ENCODE assay signal across 40 cellular contexts in the genomic region with DNA sequence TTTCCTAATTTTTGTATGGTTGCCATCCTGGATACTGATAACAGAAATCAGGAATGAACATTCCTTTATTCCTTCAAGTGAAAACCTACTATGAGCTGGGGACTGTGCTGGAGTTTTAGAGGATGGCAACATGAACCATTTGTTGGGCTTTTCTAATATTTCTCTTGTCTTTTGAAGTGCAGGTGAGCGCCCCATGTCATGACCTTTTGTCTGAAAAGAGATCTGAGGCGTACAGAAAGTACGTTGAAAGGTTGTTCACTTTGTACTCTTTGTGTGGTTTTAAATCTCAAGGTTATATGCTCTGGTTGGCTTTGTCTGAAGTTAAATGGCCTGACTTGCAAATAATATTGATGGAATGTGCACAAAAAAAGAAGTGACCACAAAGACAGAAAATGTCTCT.
"Had no signal": no experiment of that assay in that cellular context is flagged by ENCODE, and none has a peak within 500 bp of the region (broad histone marks: within the 10 kb centered on the region; RNA-seq: fewer than 3 reads in every experiment).

No MANE protein-coding gene starts in this region.

- H3K9me3 Mint-ChIP-seq: activated CD4-positive, alpha-beta T cell treated with anti-CD3 and anti-CD28 coated beads, Interleukin-2, amount 10 ng/mL, durations not matched to agents 7 days and 5 days; activated T-helper 2 cell treated with anti-CD3 and anti-CD28 coated beads, Interferon-gamma antibody, Interleukin-2, Interleukin-4, amounts not matched to agents 10 μg/mL and 5 μg/mL and 100 μg/mL, durations not matched to agents 14 hours and 24 hours and 36 hours; T-helper 1 cell treated with Interleukin-12 subunit alpha and Interleukin-12 subunit beta and Interleukin-4 antibody, amounts not matched to agents 30 μg/mL and 1 μg/mL, for 36 hours; T-helper 2 cell treated with Interferon-gamma antibody and Interleukin-4, amounts not matched to agents 5 μg/mL and 100 μg/mL, for 36 hours had no signal

- H3K9me3 ChIP-seq: ascending aorta had no signal

- H3K4me1 ChIP-seq: ascending aorta had no signal

- DNase-seq: activated CD4-positive, alpha-beta memory T cell treated with anti-CD3 and anti-CD28 coated beads, Interleukin-2, amount 10 ng/mL, durations not matched to agents 7 days and 5 days; activated CD4-positive, alpha-beta T cell treated with anti-CD3 and anti-CD28 coated beads for 1 hour; activated CD4-positive, alpha-beta T cell treated with anti-CD3 and anti-CD28 coated beads for 36 hours; activated CD4-positive, alpha-beta T cell treated with anti-CD3 and anti-CD28 coated beads for 48 hours; activated CD4-positive, alpha-beta T cell treated with anti-CD3 and anti-CD28 coated beads, Interleukin-2, amount 10 ng/mL, durations not matched to agents 7 days and 5 days; activated CD4-positive, alpha-beta T cell treated with anti-CD3 and anti-CD28 coated beads, Interleukin-2, amount 50 U/mL, for 48 hours; activated CD4-positive, CD25-positive, alpha-beta regulatory T cell; activated CD8-positive, alpha-beta memory T cell treated with anti-CD3 and anti-CD28 coated beads for 24 hours; activated CD8-positive, alpha-beta memory T cell treated with anti-CD3 and anti-CD28 coated beads, Interleukin-2, amount 10 ng/mL, durations not matched to agents 7 days and 5 days; activated CD8-positive, alpha-beta memory T cell treated with anti-CD3 and anti-CD28 coated beads, Interleukin-2, amount 50 U/mL, for 48 hours; activated CD8-positive, alpha-beta T cell treated with anti-CD3 and anti-CD28 coated beads, Interleukin-2, amount 10 ng/mL, durations not matched to agents 7 days and 5 days; activated effector memory CD4-positive, alpha-beta T cell treated with Interleukin-2 at 50 U/mL for 16 hours; activated gamma-delta T cell; activated naive CD4-positive, alpha-beta T cell; activated naive CD4-positive, alpha-beta T cell treated with anti-CD3 and anti-CD28 coated beads for 36 hours; activated naive CD4-positive, alpha-beta T cell treated with anti-CD3 and anti-CD28 coated beads, Interleukin-2, amount 50 U/mL, for 16 hours; activated naive CD8-positive, alpha-beta T cell treated with anti-CD3 and anti-CD28 coated beads for 36 hours; activated T-cell treated with anti-CD3 and anti-CD28 coated beads, Interleukin-2, amount 50 U/mL, for 24 hours; activated T-cell treated with anti-CD3 and anti-CD28 coated beads, Interleukin-2, amount 50 U/mL, for 48 hours; amygdala; anterior cingulate cortex; caudate nucleus; cerebellar nuclear complex; T-helper 1 cell; T-helper 2 cell; T-helper 9 cell; WERI-Rb-1 had no signal

- ATAC-seq: activated CD4-positive, alpha-beta T cell treated with anti-CD3 and anti-CD28 coated beads for 36 hours; activated CD4-positive, CD25-positive, alpha-beta regulatory T cell treated with anti-CD3 and anti-CD28 coated beads, Interleukin-2, amount 50 U/mL, for 24 hours; activated CD8-positive, alpha-beta memory T cell treated with anti-CD3 and anti-CD28 coated beads, Interleukin-2, amount 10 ng/mL, durations not matched to agents 7 days and 5 days; activated CD8-positive, alpha-beta T cell treated with anti-CD3 and anti-CD28 coated beads, Interleukin-2, amount 10 ng/mL, durations not matched to agents 7 days and 5 days; activated naive CD4-positive, alpha-beta T cell treated with anti-CD3 and anti-CD28 coated beads, Interleukin-2, amount 50 U/mL, for 72 hours had no signal

- H3K27ac Mint-ChIP-seq: activated CD4-positive, alpha-beta memory T cell treated with anti-CD3 and anti-CD28 coated beads, Interleukin-2, amount 10 ng/mL, durations not matched to agents 7 days and 5 days; activated CD4-positive, alpha-beta T cell treated with anti-CD3 and anti-CD28 coated beads for 36 hours; activated CD4-positive, alpha-beta T cell treated with anti-CD3 and anti-CD28 coated beads, Interleukin-2, amount 10 ng/mL, durations not matched to agents 7 days and 5 days; activated CD8-positive, alpha-beta memory T cell treated with anti-CD3 and anti-CD28 coated beads, Interleukin-2, amount 10 ng/mL, durations not matched to agents 7 days and 5 days; activated CD8-positive, alpha-beta T cell treated with anti-CD3 and anti-CD28 coated beads, Interleukin-2, amount 10 ng/mL, durations not matched to agents 7 days and 5 days; activated naive CD4-positive, alpha-beta T cell treated with anti-CD3 and anti-CD28 coated beads for 36 hours; activated naive CD4-positive, alpha-beta T cell treated with anti-CD3 and anti-CD28 coated beads, Interleukin-2, amount 50 U/mL, for 72 hours; activated naive CD8-positive, alpha-beta T cell treated with anti-CD3 and anti-CD28 coated beads for 36 hours; activated T-cell treated with anti-CD3 and anti-CD28 coated beads, Interleukin-2, amount 50 U/mL, for 24 hours; activated T-helper 2 cell treated with anti-CD3 and anti-CD28 coated beads, Interferon-gamma antibody, Interleukin-2, Interleukin-4, amounts not matched to agents 10 μg/mL and 5 μg/mL and 100 μg/mL, durations not matched to agents 14 hours and 24 hours and 36 hours; brain; T-helper 1 cell treated with Interleukin-12 subunit alpha and Interleukin-12 subunit beta and Interleukin-4 antibody, amounts not matched to agents 30 μg/mL and 1 μg/mL, for 36 hours; T-helper 2 cell treated with Interferon-gamma antibody and Interleukin-4, amounts not matched to agents 5 μg/mL and 100 μg/mL, for 36 hours; WTC11 had no signal

- FAIRE-seq: bronchial epithelial cell, colon, TTC549 had no signal

- H3K27me3 ChIP-seq: ascending aorta, cardiac muscle cell had no signal

- H3K27ac ChIP-seq: ascending aorta, cardiac muscle cell, WERI-Rb-1 had no signal

- H3K4me1 Mint-ChIP-seq: activated CD4-positive, alpha-beta memory T cell treated with anti-CD3 and anti-CD28 coated beads, Interleukin-2, amount 10 ng/mL, durations not matched to agents 7 days and 5 days; activated CD4-positive, alpha-beta T cell treated with anti-CD3 and anti-CD28 coated beads for 36 hours; activated CD4-positive, alpha-beta T cell treated with anti-CD3 and anti-CD28 coated beads, Interleukin-2, amount 10 ng/mL, durations not matched to agents 7 days and 5 days; activated CD8-positive, alpha-beta memory T cell treated with anti-CD3 and anti-CD28 coated beads, Interleukin-2, amount 10 ng/mL, durations not matched to agents 7 days and 5 days; activated naive CD8-positive, alpha-beta T cell treated with anti-CD3 and anti-CD28 coated beads for 36 hours; central memory CD8-positive, alpha-beta T cell had no signal

- H3K4me3 Mint-ChIP-seq: activated CD4-positive, alpha-beta memory T cell treated with anti-CD3 and anti-CD28 coated beads, Interleukin-2, amount 10 ng/mL, durations not matched to agents 7 days and 5 days; activated CD4-positive, alpha-beta T cell treated with anti-CD3 and anti-CD28 coated beads for 36 hours; activated CD4-positive, alpha-beta T cell treated with anti-CD3 and anti-CD28 coated beads, Interleukin-2, amount 10 ng/mL, durations not matched to agents 7 days and 5 days; activated CD8-positive, alpha-beta memory T cell treated with anti-CD3 and anti-CD28 coated beads, Interleukin-2, amount 10 ng/mL, durations not matched to agents 7 days and 5 days; activated CD8-positive, alpha-beta T cell treated with anti-CD3 and anti-CD28 coated beads, Interleukin-2, amount 10 ng/mL, durations not matched to agents 7 days and 5 days; activated naive CD4-positive, alpha-beta T cell treated with anti-CD3 and anti-CD28 coated beads for 36 hours; activated naive CD8-positive, alpha-beta T cell treated with anti-CD3 and anti-CD28 coated beads for 36 hours; activated T-cell treated with anti-CD3 and anti-CD28 coated beads, Interleukin-2, amount 50 U/mL, for 24 hours; brain; central memory CD8-positive, alpha-beta T cell; T-helper 1 cell treated with Interleukin-12 subunit alpha and Interleukin-12 subunit beta and Interleukin-4 antibody, amounts not matched to agents 30 μg/mL and 1 μg/mL, for 36 hours; T-helper 2 cell treated with Interferon-gamma antibody and Interleukin-4, amounts not matched to agents 5 μg/mL and 100 μg/mL, for 36 hours; WTC11 had no signal

- H3K27me3 Mint-ChIP-seq: activated CD8-positive, alpha-beta memory T cell treated with anti-CD3 and anti-CD28 coated beads, Interleukin-2, amount 10 ng/mL, durations not matched to agents 7 days and 5 days had no signal

- H3K36me3 ChIP-seq: ascending aorta, cardiac muscle cell, WERI-Rb-1 had no signal

- H3K4me3 ChIP-seq: ascending aorta, cardiac muscle cell had no signal

- H3K36me3 Mint-ChIP-seq: activated CD8-positive, alpha-beta memory T cell treated with anti-CD3 and anti-CD28 coated beads, Interleukin-2, amount 10 ng/mL, durations not matched to agents 7 days and 5 days; activated naive CD8-positive, alpha-beta T cell treated with anti-CD3 and anti-CD28 coated beads for 36 hours; brain had no signal
